ENCODE assay signal across 26 cellular contexts in the genomic region with DNA sequence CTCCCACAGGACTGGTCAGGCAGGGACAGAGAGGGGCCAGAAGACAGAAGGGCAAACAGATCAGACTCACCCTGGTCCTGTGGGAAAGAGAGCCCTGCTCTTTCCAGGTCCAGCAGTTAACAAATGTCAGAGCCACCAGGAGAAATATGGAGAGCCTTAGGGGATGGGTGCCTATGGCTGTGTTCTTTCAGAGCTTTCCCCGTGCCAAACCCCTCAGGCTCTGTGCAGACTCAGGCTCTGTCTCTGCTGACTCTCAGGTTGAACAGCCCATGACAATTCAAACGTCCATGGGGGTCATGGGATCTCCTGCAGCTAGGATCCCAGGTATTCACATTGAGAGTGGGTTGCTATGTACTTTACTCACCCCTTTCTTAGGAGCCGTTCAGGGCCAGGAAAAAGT.
DNase-seq lines count a peak whose midpoint lies in the region; ATAC-seq, FAIRE-seq and TF ChIP-seq lines count a peak whose summit lies in the region.
"Had no signal": no experiment of that assay in that cellular context is flagged by ENCODE, and none has a peak within 500 bp of the region (broad histone marks: within the 10 kb centered on the region; RNA-seq: fewer than 3 reads in every experiment).

No MANE protein-coding gene starts in this region.

- no peak for DNase-seq in GM23338 (ENCODE audit: low spot score)
- DNase-seq in kidney, result peak; percentile 27
- DNase-seq in neuronal stem cell (ENCODE audit: low spot score), result no peak
- no peak for DNase-seq in hepatic stellate cell (ENCODE audit: low spot score)
- DNase-seq in mesenteric fat pad (ENCODE audit: low spot score), result no peak
- DNase-seq in pons (ENCODE audit: low spot score), result no peak
- no peak for DNase-seq in prostate gland (ENCODE audit: low spot score)
- DNase-seq: 8988T; ACHN; AML-193; BE2C; CD4-positive, alpha-beta T cell; CD8-positive, alpha-beta memory T cell; DMS 273 treated with DMSO at 0.1 percent for 48 hours; DMS79; EL; GF-D8; GM23248; H9 had no signal

- no peaks in the 10 kb centered on the region for H3K4me1 Mint-ChIP-seq in GM23338
- H3K4me1 Mint-ChIP-seq: CD14-positive monocyte; CD8-positive, alpha-beta memory T cell had no signal

- no peaks in the 10 kb centered on the region for H3K79me1 ChIP-seq in neuronal stem cell (ENCODE audit: low read depth, low read length)

- no peak overlapping the region for H3K27ac ChIP-seq in GM23338 (ENCODE audit: low read depth)
- no peak overlapping the region for H3K27ac ChIP-seq in kidney (ENCODE audit: low read depth in 2 of 2, low read length in 2 of 2)
- H3K27ac ChIP-seq in neuronal stem cell (replicated peaks; ENCODE audit: low read length), result no peak overlapping the region
- no peak overlapping the region for H3K27ac ChIP-seq in prostate gland
- H3K27ac ChIP-seq: A549; BLaER1 treated with 17β-estradiol and CSF1 and Interleukin-3, amounts not matched to agents 10 nM and 100 nM; GM23248 had no signal

- H3K9me3 ChIP-seq in kidney (ENCODE audit: control insufficient read depth in 1 of 2, low read length in 2 of 2) (peaks cover 0 to 2% of the 10 kb centered on the region in 2 donors), neuronal stem cell (replicated peaks in 1 of 2; ENCODE audit: control insufficient read depth in 2 of 2, insufficient read depth in 1 of 2, low read depth in 1 of 2, low read length in 2 of 2) (peaks cover 0 to 5% of the 10 kb centered on the region in 2 donors), prostate gland (no peaks in the 10 kb centered on the region)
- H3K9me3 ChIP-seq: A549, BE2C had no signal

- H3K4me2 ChIP-seq in GM23338 (no peak overlapping the region), neuronal stem cell (ENCODE audit: insufficient read depth, low read length, poor library complexity, severe bottlenecking) (no peak overlapping the region)
- H3K4me2 ChIP-seq: A549; BLaER1 treated with 17β-estradiol and CSF1 and Interleukin-3, amounts not matched to agents 10 nM and 100 nM had no signal

- peak overlapping the region; percentile 58; the same call in 1 of the 2 replicates for H3K27ac Mint-ChIP-seq in GM23338
- H3K27ac Mint-ChIP-seq: CD14-positive monocyte; CD4-positive, alpha-beta T cell; CD8-positive, alpha-beta memory T cell had no signal

- H3K36me3 ChIP-seq in GM23338 (ENCODE audit: insufficient read depth) (no peaks in the 10 kb centered on the region), kidney (ENCODE audit: control insufficient read depth in 1 of 2, insufficient read depth in 2 of 2, low read length in 2 of 2) (no peaks in the 10 kb centered on the region), neuronal stem cell (replicated peaks in 1 of 2; ENCODE audit: control insufficient read depth in 2 of 2, insufficient read depth in 2 of 2, low read length in 2 of 2) (no peaks in the 10 kb centered on the region), prostate gland (no peaks in the 10 kb centered on the region)
- H3K36me3 ChIP-seq: BE2C; BLaER1 treated with 17β-estradiol and CSF1 and Interleukin-3, amounts not matched to agents 10 nM and 100 nM had no signal

- H2BK120ac ChIP-seq in neuronal stem cell (ENCODE audit: low read depth, low read length), result no peak overlapping the region

- no peaks in the 10 kb centered on the region for H3K79me2 ChIP-seq in GM23338 (replicated peaks; ENCODE audit: insufficient read depth)

- no peaks in the 10 kb centered on the region for H3F3A ChIP-seq in GM23338 (replicated peaks; ENCODE audit: low read depth)

- no peak overlapping the region for H4K8ac ChIP-seq in neuronal stem cell (ENCODE audit: low read depth, low read length)

- H2AK5ac ChIP-seq in neuronal stem cell (ENCODE audit: low read depth, low read length), result no peak overlapping the region

- H3K9me3 Mint-ChIP-seq in GM23338, result peaks cover 5% of the 10 kb centered on the region; the same call in 2 of the 3 replicates

- H3K9me2 ChIP-seq in GM23338 (ENCODE audit: insufficient read depth), result peaks cover 10% of the 10 kb centered on the region; the same call in 1 of the 2 replicates

- H2BK12ac ChIP-seq in neuronal stem cell (ENCODE audit: low read length), result no peak overlapping the region

- TF ChIP-seq CTCF in GM23338 (conservative IDR thresholded peaks at IDR 0.05; ENCODE audit: low read depth in 2 of 2) (no peak), kidney (IDR thresholded peaks at IDR 0.05; ENCODE audit: borderline replicate concordance, extremely low read depth, insufficient read depth) (no peak), prostate gland (IDR thresholded peaks at IDR 0.05) (no peak)

- H3K4me3 Mint-ChIP-seq in GM23338, result no peak overlapping the region
- H3K4me3 Mint-ChIP-seq: CD14-positive monocyte; CD4-positive, alpha-beta T cell; CD8-positive, alpha-beta memory T cell; H9 had no signal

- intact Hi-C loops in kidney (cut with DNase I) (no loop called here), prostate gland (cut with DNase I) (no loop called here)

- peak overlapping the region; percentile 16 for H3K18ac ChIP-seq in neuronal stem cell (ENCODE audit: low read length)

- no peaks in the 10 kb centered on the region for H3K36me3 Mint-ChIP-seq in GM23338 (ENCODE audit: low read depth)
- H3K36me3 Mint-ChIP-seq: CD14-positive monocyte had no signal

- H3K4me1 ChIP-seq in GM23338 (ENCODE audit: insufficient read depth) (no peaks in the 10 kb centered on the region), kidney (ENCODE audit: control insufficient read depth in 1 of 2, insufficient read depth in 1 of 2, low read depth in 1 of 2, low read length in 2 of 2) (no peaks in the 10 kb centered on the region), neuronal stem cell (ENCODE audit: control insufficient read depth in 2 of 2, insufficient read depth in 1 of 2, low read depth in 1 of 2, low read length in 2 of 2) (no peaks in the 10 kb centered on the region), prostate gland (replicated peaks) (no peaks in the 10 kb centered on the region)
- H3K4me1 ChIP-seq: A549; BE2C; BLaER1 treated with 17β-estradiol and CSF1 and Interleukin-3, amounts not matched to agents 10 nM and 100 nM had no signal

- H4K91ac ChIP-seq in neuronal stem cell (ENCODE audit: low read depth, low read length, poor library complexity), result no peak overlapping the region

- no peak overlapping the region for H2BK5ac ChIP-seq in neuronal stem cell (ENCODE audit: low read length)

- H3K14ac ChIP-seq in neuronal stem cell (ENCODE audit: low read length), result no peak overlapping the region

- no peak overlapping the region for H2AFZ ChIP-seq in GM23338
- peak overlapping the region; percentile 39 for H2AFZ ChIP-seq in neuronal stem cell (ENCODE audit: low read length)
- H2AFZ ChIP-seq: GM23248 had no signal

- no peak for FAIRE-seq in kidney (lab: Jason Lieb, UNC)
- FAIRE-seq: A549, D721Med, GM12891, GM18507 had no signal

- no peak overlapping the region for H2BK15ac ChIP-seq in neuronal stem cell (ENCODE audit: low read length)

- no peaks in the 10 kb centered on the region for H4K20me1 ChIP-seq in GM23338 (replicated peaks; ENCODE audit: insufficient read depth)
- H4K20me1 ChIP-seq: BLaER1 treated with 17β-estradiol and CSF1 and Interleukin-3, amounts not matched to agents 10 nM and 100 nM had no signal

- H3K9ac ChIP-seq in kidney (ENCODE audit: low read length in 2 of 2) (no peak overlapping the region), neuronal stem cell (ENCODE audit: low read depth, low read length, poor library complexity) (no peak overlapping the region)
- H3K9ac ChIP-seq: BLaER1 treated with 17β-estradiol and CSF1 and Interleukin-3, amounts not matched to agents 10 nM and 100 nM; GM23248 had no signal

- no peak overlapping the region for H3K4ac ChIP-seq in neuronal stem cell (ENCODE audit: low read length)

- H3K27me3 ChIP-seq in GM23338 (ENCODE audit: insufficient read depth) (no peaks in the 10 kb centered on the region), neuronal stem cell (ENCODE audit: control insufficient read depth in 3 of 3, insufficient read depth in 3 of 3, low read depth in 1 of 3, low read length in 3 of 3) (no peaks in the 10 kb centered on the region), prostate gland (replicated peaks; ENCODE audit: insufficient read depth) (no peaks in the 10 kb centered on the region)
- H3K27me3 ChIP-seq: BE2C; BLaER1 treated with 17β-estradiol and CSF1 and Interleukin-3, amounts not matched to agents 10 nM and 100 nM had no signal

- H3K27me3 Mint-ChIP-seq in GM23338 (ENCODE audit: insufficient read depth, low read depth, poor library complexity), result no peaks in the 10 kb centered on the region

- H3K4me3 ChIP-seq in GM23338 (no peak overlapping the region), kidney (ENCODE audit: low read length in 2 of 2) (no peak overlapping the region), neuronal stem cell (ENCODE audit: low read length in 2 of 2) (no peak overlapping the region), prostate gland (no peak overlapping the region)
- H3K4me3 ChIP-seq: A549; BLaER1 treated with 17β-estradiol and CSF1 and Interleukin-3, amounts not matched to agents 10 nM and 100 nM; GM23248 had no signal

- TF ChIP-seq POLR2A in prostate gland (IDR thresholded peaks at IDR 0.05), result no peak

- no peak for ATAC-seq in GM23338
- ATAC-seq: A549, HCT116 had no signal

- no CpG with 5 or more reads among the region's 3 CpGs for WGBS in neuronal stem cell (ENCODE audit: extremely low coverage in 2 of 2, insufficient read length in 2 of 2, insufficient replicate concordance in 1 of 2), 2 donors
- WGBS in prostate gland, result 58% methylated on average over 3 of the region's 3 CpGs

- H3K23ac ChIP-seq in neuronal stem cell (ENCODE audit: low read depth, low read length, poor library complexity), result no peak overlapping the region

TF ChIP-seq in GM23338, 12 proteins besides CTCF, POLR2A, EP300 and RAD21:
- no peak for TF ChIP-seq EZH2phosphoT487 (IDR thresholded peaks at IDR 0.05; ENCODE audit: unreplicated experiment)
- TF ChIP-seq STAT1 (IDR thresholded peaks at IDR 0.05; ENCODE audit: unreplicated experiment), result no peak
- no peak for TF ChIP-seq CREB1 (CRISPR knock-in tag; IDR thresholded peaks at IDR 0.05; ENCODE audit: low read depth)
- no peak for TF ChIP-seq EZH2 (IDR thresholded peaks at IDR 0.05; ENCODE audit: low read depth, unreplicated experiment)
